Comparison of ENCODE assay signal across 11 cellular contexts in the genomic region with DNA sequence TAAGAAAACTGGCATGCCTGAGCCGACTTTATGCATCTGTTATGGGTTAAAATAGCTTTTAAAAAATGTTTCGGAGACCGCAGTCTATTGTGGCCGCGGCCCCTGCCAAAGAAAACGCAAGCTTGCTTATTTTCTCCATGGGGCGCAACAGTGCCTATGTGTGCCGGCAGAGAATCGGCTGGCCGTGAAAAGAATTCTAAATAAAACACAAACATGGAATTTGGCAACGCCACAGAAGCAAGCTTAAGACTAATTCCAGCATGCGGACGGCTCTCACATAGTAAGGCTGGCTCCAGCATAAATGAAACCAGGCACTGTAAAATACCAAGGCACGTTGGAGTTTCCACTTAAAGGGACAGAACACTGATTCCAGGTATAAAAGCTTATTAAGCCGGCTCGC. TPM values are rescaled to one million over a fixed set of nuclear protein-coding genes. Genes with fewer than 3 reads are reported as not detected.
A peak's percentile ranks its signal among the peaks of the same experiment; 100 is the strongest.
DNase-seq lines count a peak whose midpoint lies in the region; ATAC-seq and TF ChIP-seq lines count a peak whose summit lies in the region.
"Had no signal": no experiment of that assay in that cellular context is flagged by ENCODE, and none has a peak within 500 bp of the region (broad histone marks: within the 10 kb centered on the region; RNA-seq: fewer than 3 reads in every experiment).

No MANE protein-coding gene starts in this region.

- peaks cover 4% of the 10 kb centered on the region; the same call in 1 of the 2 replicates for H4K20me1 ChIP-seq in GM23338 (replicated peaks; ENCODE audit: insufficient read depth)

- intact Hi-C loops in breast epithelium (cut with DNase I; ENCODE audit: low total_unique reads), result no loop called here

- H3K4me2 ChIP-seq in GM23338, result no peak overlapping the region

- H3K9me2 ChIP-seq in GM23338 (ENCODE audit: insufficient read depth), result no peaks in the 10 kb centered on the region

- peaks cover 92% of the 10 kb centered on the region for H3K79me2 ChIP-seq in GM23338 (replicated peaks; ENCODE audit: insufficient read depth)

- H3K4me3 ChIP-seq in GM23338, result no peak overlapping the region
- peak overlapping the region; percentile 12 to 57 (median 41) for H3K4me3 ChIP-seq in breast epithelium

- H3K36me3 Mint-ChIP-seq in GM23338 (ENCODE audit: low read depth) (no peaks in the 10 kb centered on the region; the same call in 2 of the 3 replicates), mesothelial cell of epicardium (no peaks in the 10 kb centered on the region)

- peaks cover 17% of the 10 kb centered on the region for H3K4me1 Mint-ChIP-seq in GM23338
- peaks cover 25% of the 10 kb centered on the region for H3K4me1 Mint-ChIP-seq in mesothelial cell of epicardium

- no peaks in the 10 kb centered on the region; the same call in 1 of the 2 replicates for H3K4me1 ChIP-seq in GM23338 (ENCODE audit: insufficient read depth)
- no peaks in the 10 kb centered on the region for H3K4me1 ChIP-seq in breast epithelium

- no peak overlapping the region for H2AFZ ChIP-seq in GM23338

- ATAC-seq in GM23338 (no peak), HG02840 (IDR thresholded peaks at IDR 0.05; ENCODE audit: low FRiP score, unreplicated experiment) (no peak)

- H3K9me3 Mint-ChIP-seq in GM23338 (peaks cover 2% of the 10 kb centered on the region; the same call in 1 of the 3 replicates), mesothelial cell of epicardium (no peaks in the 10 kb centered on the region)

- no peak overlapping the region for H3K4me3 Mint-ChIP-seq in GM23338
- H3K4me3 Mint-ChIP-seq in mesothelial cell of epicardium, result peak overlapping the region; percentile 44

- no peak for TF ChIP-seq POLR2A in breast epithelium (IDR thresholded peaks at IDR 0.05)

- H3K9me3 ChIP-seq in breast epithelium, result no peaks in the 10 kb centered on the region

- H3K27me3 ChIP-seq in GM23338 (ENCODE audit: insufficient read depth) (no peaks in the 10 kb centered on the region), breast epithelium (no peaks in the 10 kb centered on the region)

- H3K27ac Mint-ChIP-seq in GM23338 (no peak overlapping the region), mesothelial cell of epicardium (peak overlapping the region; percentile 32)

- H3K27me3 Mint-ChIP-seq in GM23338 (ENCODE audit: insufficient read depth, low read depth, poor library complexity) (peaks cover 8% of the 10 kb centered on the region), mesothelial cell of epicardium (ENCODE audit: low read depth) (no peaks in the 10 kb centered on the region)

- in situ Hi-C loops in GM13976 (cut with MboI; ENCODE audit: low sequenced_read_pairs, unreplicated experiment), result no loop called here

- peak; percentile 61 for DNase-seq in AG08396 (ENCODE audit: low spot score)
- DNase-seq in GM23338 (ENCODE audit: low spot score), result no peak
- no peak for DNase-seq in breast epithelium (ENCODE audit: low spot score in 2 of 2)
- DNase-seq in mesothelial cell of epicardium (ENCODE audit: low spot score in 2 of 2, unreplicated experiment in 2 of 2), result no peak
- no peak for DNase-seq in stimulated activated CD4-positive, alpha-beta T cell treated with anti-CD3 and anti-CD28 coated beads, Interleukin-4, amount 100 ng/mL, for 1 hour
- no peak for DNase-seq in GM13976 (ENCODE audit: low spot score)
- no peak for DNase-seq in epidermal melanocyte (ENCODE audit: insufficient read length, low spot score)
- DNase-seq: DMS53, foreskin melanocyte had no signal

- H3K27ac ChIP-seq in GM23338 (ENCODE audit: low read depth) (peak overlapping the region; percentile 6; the same call in 1 of the 2 replicates), breast epithelium (no peak overlapping the region)

- H3K36me3 ChIP-seq in GM23338 (ENCODE audit: insufficient read depth) (no peaks in the 10 kb centered on the region), breast epithelium (no peaks in the 10 kb centered on the region)

- TF ChIP-seq CTCF in GM23338 (conservative IDR thresholded peaks at IDR 0.05; ENCODE audit: low read depth in 2 of 2) (no peak), breast epithelium (IDR thresholded peaks at IDR 0.05) (no peak), mesothelial cell of epicardium (IDR thresholded peaks at IDR 0.05; ENCODE audit: unreplicated experiment) (no peak), GM13976 (IDR thresholded peaks at IDR 0.05; ENCODE audit: borderline replicate concordance, control extremely low read depth, extremely low read depth, insufficient read depth, missing control alignments) (no peak)

- H3F3A ChIP-seq in GM23338 (replicated peaks; ENCODE audit: low read depth), result 0 out of 2 replicates have a peak, but pooled peaks cover 3% of the 10 kb centered on the region

TF ChIP-seq in GM23338, 12 proteins besides CTCF, POLR2A, EP300 and RAD21 (continues in another document):
- TF ChIP-seq ZNF331 (CRISPR knock-in tag; IDR thresholded peaks at IDR 0.05; ENCODE audit: low read depth) (no peak), POLR2AphosphoS5 (IDR thresholded peaks at IDR 0.05; ENCODE audit: low read depth) (no peak), REST (IDR thresholded peaks at IDR 0.05; ENCODE audit: unreplicated experiment) (no peak), JUNB (IDR thresholded peaks at IDR 0.05; ENCODE audit: unreplicated experiment) (no peak), ZNF114 (CRISPR knock-in tag; IDR thresholded peaks at IDR 0.05) (no peak), STAT1 (IDR thresholded peaks at IDR 0.05; ENCODE audit: unreplicated experiment) (no peak), NANOG (IDR thresholded peaks at IDR 0.05; ENCODE audit: borderline replicate concordance) (no peak), EZH2 (IDR thresholded peaks at IDR 0.05; ENCODE audit: low read depth, unreplicated experiment) (no peak), CREB1 (CRISPR knock-in tag; IDR thresholded peaks at IDR 0.05; ENCODE audit: low read depth) (no peak), ETS1 (IDR thresholded peaks at IDR 0.05) (no peak), EZH2phosphoT487 (IDR thresholded peaks at IDR 0.05; ENCODE audit: unreplicated experiment) (no peak)

RNA-seq across cellular contexts. Expression of gene BCL11B, which starts 56.7 kb away (rescaled TPM):
- total RNA-seq in GM23338 (2014; rRNA removed; shearing (Covaris generic)), result 5.6 and 6.7 TPM in 2 replicates
- polyA plus RNA-seq in GM23338 (2016; fragmentation: Nextera tagmentation; extraction: Ambion mirVana), result 2.4 and 2.7 TPM in 2 replicates
- total RNA-seq in breast epithelium (1 to 10 TPM in 2 of 3 donors, under 1 TPM in 1; 0.96 to 3.9 (median 2.6) TPM), mesothelial cell of epicardium (11.6 to 12.3 TPM (median 11.8 TPM) in 3 replicates)
- total RNA-seq: LHCN-M2 had no signal
